Comparison of ENCODE assay signal across 16 cellular contexts in genomic region chr11:35750981-35751663, GRCh38.
DNase-seq lines count a peak whose midpoint lies in the region; ATAC-seq, FAIRE-seq and TF ChIP-seq lines count a peak whose summit lies in the region.
"Had no signal": no experiment of that assay in that cellular context is flagged by ENCODE, and none has a peak within 500 bp of the region (broad histone marks: within the 10 kb centered on the region; RNA-seq: fewer than 3 reads in every experiment).

No MANE protein-coding gene starts in this region.

- H2AFZ ChIP-seq in endothelial cell of umbilical vein (ENCODE audit: low read depth, low read length), result no peak overlapping the region

- H3K27me3 Mint-ChIP-seq in memory B cell, result no peaks in the 10 kb centered on the region
- H3K27me3 Mint-ChIP-seq: CD4-positive, alpha-beta memory T cell had no signal

- no peaks in the 10 kb centered on the region for H3K9me3 ChIP-seq in endothelial cell of umbilical vein (replicated peaks; ENCODE audit: control insufficient read depth, insufficient read depth, low read length)

- dilution Hi-C loops in endothelial cell of umbilical vein (cut with MboI; ENCODE audit: extremely low pct_ligation_motif_present, low sequenced_read_pairs), result no loop called here

- peaks cover 28% of the 10 kb centered on the region for H3K36me3 Mint-ChIP-seq in memory B cell

- intact Hi-C loops in endothelial cell of umbilical vein (cut with micrococcal nuclease), result no loop called here

- DNase-seq in G401 (ENCODE audit: low spot score), result peak; percentile 72
- DNase-seq in RWPE1 (ENCODE audit: low spot score), result peak; percentile 11
- DNase-seq in endothelial cell of umbilical vein (ENCODE audit: low read depth, low spot score), result no peak
- DNase-seq in memory B cell (ENCODE audit: low spot score in 2 of 2), result no peak
- DNase-seq in activated T-cell treated with anti-CD3 and anti-CD28 coated beads, Interleukin-2, amount 50 U/mL, for 48 hours, result no peak
- DNase-seq in GM12891 (ENCODE audit: insufficient read length, low spot score), result no peak
- DNase-seq: CD4-positive, alpha-beta memory T cell; GOT3; NCI-H1436 treated with DMSO at 0.1 percent for 48 hours; NCI-H2029; NCI-H526; OCI-M1 had no signal

- TF ChIP-seq POLR2A in endothelial cell of umbilical vein (IDR thresholded peaks at IDR 0.05; ENCODE audit: low read depth, low read length) (no peak), GM12891 (IDR thresholded peaks at IDR 0.05; ENCODE audit: low read depth, low read length) (no peak)

- peak overlapping the region; percentile 63 for H3K4me2 ChIP-seq in endothelial cell of umbilical vein (ENCODE audit: insufficient read depth, low read length)
- H3K4me2 ChIP-seq: BLaER1, KMS-11 had no signal

- peaks cover 2% of the 10 kb centered on the region for H3K79me2 ChIP-seq in endothelial cell of umbilical vein (ENCODE audit: control insufficient read depth, insufficient read depth, low read length)

- H3K4me3 ChIP-seq in endothelial cell of umbilical vein (replicated peaks in 1 of 3; ENCODE audit: insufficient read depth in 1 of 3, low read depth in 1 of 3, low read length in 3 of 3), result no peak overlapping the region
- H3K4me3 ChIP-seq: BLaER1 had no signal

- POLR2A ChIA-PET in RWPE1 (lab: Yijun Ruan, JAX; ENCODE audit: low non-redundant PET) (interaction anchor here (0.7 kb wide), 1 partner anchor 522 kb away, joined by 4 read pairs; no protein-coding TSS in a partner anchor), endothelial cell of umbilical vein (lab: Charles Lee) (interaction anchor here (0.7 kb wide), 1 partner anchor 112 kb away, joined by 3 read pairs; no protein-coding TSS in a partner anchor)

- ATAC-seq in memory B cell (ENCODE audit: low read depth) (no peak), HG02588 (IDR thresholded peaks at IDR 0.05; ENCODE audit: unreplicated experiment) (no peak)

- in situ Hi-C loops in G401 (cut with HindIII; ENCODE audit: low sequenced_read_pairs), result no loop called here

- H3K4me1 Mint-ChIP-seq in memory B cell, result peaks cover 5% of the 10 kb centered on the region

- CTCF ChIA-PET in RWPE1 (lab: Yijun Ruan, JAX) (no interaction called here), endothelial cell of umbilical vein (lab: Charles Lee) (interaction anchor here (0.6 to 2.6 kb wide), 2 partner anchors 44 to 71 kb away, joined by 3 to 10 read pairs; no protein-coding TSS in a partner anchor)

- H3K36me3 ChIP-seq in endothelial cell of umbilical vein (ENCODE audit: control insufficient read depth in 2 of 2, extremely low read depth in 1 of 2, insufficient read depth in 2 of 2, low read length in 2 of 2), result no peaks in the 10 kb centered on the region

- peak overlapping the region; percentile 71 for H3K27ac Mint-ChIP-seq in memory B cell

- H4K20me1 ChIP-seq in endothelial cell of umbilical vein (replicated peaks; ENCODE audit: control insufficient read depth, extremely low read depth, insufficient read depth, low read length), result no peaks in the 10 kb centered on the region

- H3K4me3 Mint-ChIP-seq in memory B cell, result no peak overlapping the region
- H3K4me3 Mint-ChIP-seq: CD4-positive, alpha-beta memory T cell had no signal

- no peak for TF ChIP-seq CTCF in RWPE1 (conservative IDR thresholded peaks at IDR 0.05; ENCODE audit: low read depth)
- no peak for TF ChIP-seq CTCF in endothelial cell of umbilical vein (IDR thresholded peaks at IDR 0.05; ENCODE audit: extremely low read depth in 1 of 2, insufficient read depth in 1 of 2, low read depth in 1 of 2, low read length in 2 of 2)

- peaks cover 22% of the 10 kb centered on the region for H3K4me1 ChIP-seq in endothelial cell of umbilical vein (ENCODE audit: control insufficient read depth, extremely low read depth, insufficient read depth, low read length)
- H3K4me1 ChIP-seq: BLaER1 had no signal

- H3K9ac ChIP-seq in endothelial cell of umbilical vein (replicated peaks; ENCODE audit: extremely low read depth, insufficient read depth, low read length), result no peak overlapping the region
- H3K9ac ChIP-seq: BLaER1, KMS-11 had no signal

- no peaks in the 10 kb centered on the region for H3K27me3 ChIP-seq in endothelial cell of umbilical vein (ENCODE audit: control insufficient read depth in 2 of 2, insufficient read depth in 2 of 2, low read length in 2 of 2)
- H3K27me3 ChIP-seq: BLaER1 had no signal

- peaks cover 2% of the 10 kb centered on the region for H3K9me3 Mint-ChIP-seq in memory B cell

- no peaks in the 10 kb centered on the region for H3K9me1 ChIP-seq in endothelial cell of umbilical vein (replicated peaks; ENCODE audit: control insufficient read depth, extremely low read depth, insufficient read depth, low read length)

- H3K27ac ChIP-seq in RWPE1 (no peak overlapping the region), endothelial cell of umbilical vein (ENCODE audit: insufficient read depth, low read depth, low read length) (peak overlapping the region; percentile 16)
- H3K27ac ChIP-seq: BLaER1, KMS-11 had no signal

- FAIRE-seq in endothelial cell of umbilical vein (lab: Jason Lieb, UNC), result no peak
- no peak for FAIRE-seq in GM12891 (lab: Jason Lieb, UNC)
- FAIRE-seq: GM18507 had no signal

- no TSS peak for BruUV-seq in endothelial cell of umbilical vein (replicated peaks; lab: Mats Ljungman, UMichigan)

TF ChIP-seq in endothelial cell of umbilical vein, 7 proteins besides CTCF, POLR2A, EP300 and RAD21:
- TF ChIP-seq GATA2 (IDR thresholded peaks at IDR 0.05; ENCODE audit: insufficient read depth, insufficient read length, low read depth, low read length) (no peak), POLR2AphosphoS5 (IDR thresholded peaks at IDR 0.05; ENCODE audit: insufficient read depth, low read depth, low read length) (no peak)
TF ChIP-seq in endothelial cell of umbilical vein: peak in this region for 0.

TF ChIP-seq in GM12891, 5 proteins besides CTCF, POLR2A, EP300 and RAD21:
- TF ChIP-seq SPI1 (IDR thresholded peaks at IDR 0.05; ENCODE audit: low read depth, low read length), result no peak
- no peak for TF ChIP-seq PAX5 (IDR thresholded peaks at IDR 0.05; ENCODE audit: insufficient read depth, low read length, severe bottlenecking)
- TF ChIP-seq POU2F2 (IDR thresholded peaks at IDR 0.05; ENCODE audit: low read depth, low read length), result no peak
- no peak for TF ChIP-seq TAF1 (IDR thresholded peaks at IDR 0.05; ENCODE audit: low read depth, low read length)
- TF ChIP-seq POLR2AphosphoS5 (IDR thresholded peaks at IDR 0.05; ENCODE audit: low read depth, low read length), result no peak

Comparison
In these comparisons a context has a peak if more than half of its experiments do, and no peak if none do; other contexts are left out.
1. DNase-seq: peak in G401 (single experiment) and RWPE1 (single experiment); none in endothelial cell of umbilical vein (single experiment), memory B cell (0 of 2), activated T-cell treated with anti-CD3 and anti-CD28 coated beads, Interleukin-2, amount 50 U/mL, for 48 hours (0 of 2) and GM12891 (single experiment).